ENCODE assay signal across 36 cellular contexts in the genomic region with DNA sequence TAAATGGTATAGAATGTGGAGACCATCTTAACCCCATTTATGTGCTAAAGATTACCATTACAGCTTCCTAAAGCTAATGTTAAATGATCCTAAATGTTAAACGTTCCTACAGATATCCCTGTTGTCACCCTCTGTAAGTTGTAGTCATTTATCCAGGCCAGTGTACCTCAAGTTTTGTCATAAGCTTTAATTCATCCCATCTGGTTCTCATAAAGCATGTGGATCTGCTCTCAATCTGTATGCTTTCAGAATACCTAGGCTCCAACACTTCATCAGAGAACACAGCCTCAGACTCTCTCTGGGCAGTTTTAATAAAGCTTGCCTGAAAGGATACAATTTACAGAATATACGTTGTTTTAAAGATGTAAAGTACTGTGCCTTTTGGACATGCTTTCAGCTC. TPM values are rescaled to one million over a fixed set of nuclear protein-coding genes. Genes with fewer than 3 reads are reported as not detected.
"Had no signal": no experiment of that assay in that cellular context is flagged by ENCODE, and none has a peak within 500 bp of the region (broad histone marks: within the 10 kb centered on the region; RNA-seq: fewer than 3 reads in every experiment).

No MANE protein-coding gene starts in this region.

- H3K4me1 Mint-ChIP-seq: immature natural killer cell; natural killer cell; stimulated activated effector memory CD8-positive, alpha-beta T cell treated with anti-CD3 and anti-CD28 coated beads, Interleukin-12 subunit alpha, Interleukin-12 subunit beta, amount 100 ng/mL, for 72 hours had no signal

- H3K36me3 Mint-ChIP-seq: immature natural killer cell; naive B cell; neural progenitor cell; stimulated activated effector memory CD8-positive, alpha-beta T cell treated with anti-CD3 and anti-CD28 coated beads, Interleukin-12 subunit alpha, Interleukin-12 subunit beta, amount 100 ng/mL, for 72 hours had no signal

- H3K27ac Mint-ChIP-seq: immature natural killer cell; naive B cell; natural killer cell; nephron progenitor cell; neural progenitor cell; progenitor cell of endocrine pancreas; stimulated activated effector memory CD8-positive, alpha-beta T cell treated with anti-CD3 and anti-CD28 coated beads, Interleukin-12 subunit alpha, Interleukin-12 subunit beta, amount 100 ng/mL, for 72 hours; stimulated activated naive CD8-positive, alpha-beta T cell treated with anti-CD3 and anti-CD28 coated beads, Interleukin-15, Interleukin-2, amounts not matched to agents 100 ng/mL and 50 ng/mL, for 24 hours had no signal

- H3K36me3 ChIP-seq: left lung, lower lobe of right lung, neural progenitor cell, neutrophil, ovary, right atrium auricular region, right lobe of liver, suprapubic skin, thoracic aorta, tibial artery, upper lobe of right lung had no signal

- H3K9me3 ChIP-seq: left lung, lower lobe of right lung, neutrophil, ovary, right atrium auricular region, right lobe of liver, suprapubic skin, thoracic aorta, tibial artery, upper lobe of right lung had no signal

- H3K27ac ChIP-seq: left lung, lower lobe of right lung, neural progenitor cell, neutrophil, ovary, right atrium auricular region, right lobe of liver, suprapubic skin, thoracic aorta, tibial artery, upper lobe of right lung had no signal

- H3K4me2 ChIP-seq: neural progenitor cell had no signal

- H2AFZ ChIP-seq: neural progenitor cell had no signal

- H3K9ac ChIP-seq: neural progenitor cell had no signal

- H3K4me3 ChIP-seq: left lung, lower lobe of right lung, neural progenitor cell, ovary, right atrium auricular region, right lobe of liver, suprapubic skin, thoracic aorta, tibial artery, upper lobe of right lung had no signal

- H3K9me3 Mint-ChIP-seq: nephron progenitor cell, neural progenitor cell had no signal

- DNase-seq: hypothalamus; immature natural killer cell; kidney; left colon; left lung; lower lobe of right lung; mammary epithelial cell; mesenchymal stem cell; naive B cell; natural killer cell; nephron progenitor cell; occipital lobe; ovary; right lobe of liver; stimulated activated CD4-positive, alpha-beta T cell treated with anti-CD3 and anti-CD28 coated beads, Interleukin-12 subunit alpha, Interleukin-12 subunit beta, amount 100 ng/mL, for 4 hours; stimulated activated CD4-positive, alpha-beta T cell treated with anti-CD3 and anti-CD28 coated beads, Interleukin-15, amount 100 ng/mL, for 24 hours; stimulated activated CD4-positive, alpha-beta T cell treated with anti-CD3 and anti-CD28 coated beads, Interleukin-2, amount 100 ng/mL, for 24 hours; stimulated activated CD4-positive, alpha-beta T cell treated with anti-CD3 and anti-CD28 coated beads, Interleukin-4, amount 100 ng/mL, for 1 hour; stimulated activated naive CD4-positive, alpha-beta T cell; tibial artery; trophoblast cell; upper lobe of right lung had no signal

- H3K27me3 ChIP-seq: ovary, right atrium auricular region, right lobe of liver, upper lobe of right lung had no signal

- ATAC-seq: left colon; left lung; lower lobe of right lung; natural killer cell; right lobe of liver; stimulated activated effector memory CD8-positive, alpha-beta T cell treated with anti-CD3 and anti-CD28 coated beads, Interleukin-12 subunit alpha, Interleukin-12 subunit beta, amount 100 ng/mL, for 72 hours; upper lobe of right lung had no signal

- FAIRE-seq: islet of Langerhans, kidney, urothelium cell line had no signal

- H3K4me1 ChIP-seq: left lung, neural progenitor cell had no signal

- H3K4me3 Mint-ChIP-seq: immature natural killer cell; naive B cell; natural killer cell; nephron progenitor cell; neural progenitor cell; stimulated activated effector memory CD8-positive, alpha-beta T cell treated with anti-CD3 and anti-CD28 coated beads, Interleukin-12 subunit alpha, Interleukin-12 subunit beta, amount 100 ng/mL, for 72 hours; stimulated activated naive CD8-positive, alpha-beta T cell treated with anti-CD3 and anti-CD28 coated beads, Interleukin-15, Interleukin-2, amounts not matched to agents 100 ng/mL and 50 ng/mL, for 24 hours had no signal

RNA-seq across cellular contexts. Expression of a gene that starts 4.2 kb away (rescaled TPM):
- total RNA-seq: liver, lower lobe of right lung, mammary epithelial cell, mononuclear cell, natural killer cell, progenitor cell of endocrine pancreas, pulmonary artery endothelial cell, right atrium auricular region, right lobe of liver, skeletal muscle tissue, suprapubic skin had no signal
- polyA plus RNA-seq: immature natural killer cell, liver, mammary epithelial cell had no signal
